Comparison of ENCODE assay signal across 8 cellular contexts in genomic region chr22:43862074-43862881, GRCh38. TPM values are rescaled to one million over a fixed set of nuclear protein-coding genes. Genes with fewer than 3 reads are reported as not detected.
DNase-seq lines count a peak whose midpoint lies in the region; ATAC-seq, FAIRE-seq and TF ChIP-seq lines count a peak whose summit lies in the region.

TSS of gene SULT4A1 (minus strand) at chr22:43862513. CDS start at chr22:43862382, 131 bp downstream.

- H3K4me3 ChIP-seq in H1 (ENCODE audit: extremely low read depth in 1 of 4, insufficient read depth in 2 of 4, low read depth in 3 of 4, low read length in 4 of 4) (peak within 1 kb of the TSS; percentile 47 to 76 (median 61)), neuron (ENCODE audit: low read length) (peak within 1 kb of the TSS; percentile 76)

- peak within 1 kb of the TSS; percentile 10; the same call in 1 of the 2 replicates for H2BK5ac ChIP-seq in H1 (ENCODE audit: low read depth, low read length)

- peaks cover 9% of the 10 kb centered on the region; the same call in 1 of the 2 replicates for H3K23me2 ChIP-seq in H1 (ENCODE audit: low read depth, low read length)

- FAIRE-seq in H1 (lab: Jason Lieb, UNC): no peak

- H2AFZ ChIP-seq in H1 (ENCODE audit: low read length): peak within 1 kb of the TSS; percentile 77; the same call in 1 of the 2 replicates
- H2AFZ ChIP-seq in neuron (ENCODE audit: low read depth, low read length): peak within 1 kb of the TSS; percentile 84

- no peak for TF ChIP-seq RAD21 in H1 (IDR thresholded peaks at IDR 0.05 in 1 of 2, conservative IDR thresholded peaks at IDR 0.05 in 1 of 2; ENCODE audit: low read depth in 2 of 2, low read length in 2 of 2)

- CTCF ChIA-PET in H1 (lab: Charles Lee; ENCODE audit: partially characterized antibody): interaction anchor here (2.0 kb wide), 1 partner anchor 38 kb away, joined by 5 read pairs; no protein-coding TSS in a partner anchor

- H3K23ac ChIP-seq in H1 (ENCODE audit: insufficient read length): no peak within 1 kb of the TSS

- no peaks in the 10 kb centered on the region; a peak in 1 of 8 replicates for H3K36me3 ChIP-seq in H1 (ENCODE audit: control insufficient read depth in 2 of 4, insufficient read depth in 4 of 4, low read length in 3 of 4)
- no peaks in the 10 kb centered on the region for H3K36me3 ChIP-seq in neuron (ENCODE audit: insufficient read depth, low read length)

- WGBS in H1 (ENCODE audit: extremely low coverage in 1 of 2, insufficient coverage in 1 of 2, insufficient read length in 1 of 2, insufficient replicate concordance in 2 of 2, low coverage in 1 of 2, low lambda C conversion rate in 2 of 2, missing lambda C conversion rate in 1 of 2), 2 experiments: 9% methylated on average over 71 of the region's 121 CpGs; no CpG with 5 or more reads in 1 of the 2 experiments

- peak within 1 kb of the TSS; percentile 57 for H3K4ac ChIP-seq in H1 (replicated peaks; ENCODE audit: insufficient read length, low read depth, low read length)

- H3K56ac ChIP-seq in H1 (replicated peaks; ENCODE audit: insufficient read length, low read depth, low read length): no peak within 1 kb of the TSS

- no peak; a peak in 1 of 3 replicates for TF ChIP-seq EP300 in H1 (IDR thresholded peaks at IDR 0.05; ENCODE audit: borderline replicate concordance in 1 of 2, low read depth in 2 of 2, low read length in 2 of 2)

- H3K4me1 ChIP-seq in H1 (replicated peaks in 1 of 4; ENCODE audit: control insufficient read depth in 3 of 4, insufficient read depth in 4 of 4, low read length in 3 of 4) (peaks cover 7 to 22% (median 11%) of the 10 kb centered on the region in 4 experiments), neuron (ENCODE audit: insufficient read depth, low read length) (peaks cover 15% of the 10 kb centered on the region)

- no peak within 1 kb of the TSS for H2BK120ac ChIP-seq in H1 (replicated peaks; ENCODE audit: low read depth, low read length)

- no peak; a peak in 1 of 3 replicates for TF ChIP-seq POLR2A in H1 (IDR thresholded peaks at IDR 0.05; ENCODE audit: control extremely low read depth in 1 of 2, low read depth in 2 of 2, low read length in 2 of 2)

- H2BK15ac ChIP-seq in H1 (ENCODE audit: low read length): peak within 1 kb of the TSS; percentile 99

- no peak within 1 kb of the TSS for H3K27ac ChIP-seq in H1 (ENCODE audit: low read depth, low read length)

- H3K27me3 ChIP-seq in H1 (replicated peaks in 1 of 4; ENCODE audit: control insufficient read depth in 3 of 4, extremely low read depth in 1 of 4, insufficient read depth in 3 of 4, low read length in 3 of 4): no peaks in the 10 kb centered on the region; a peak in 2 of 7 replicates
- H3K27me3 ChIP-seq in neuron (ENCODE audit: insufficient read depth, low read length): no peaks in the 10 kb centered on the region

- peaks cover 13% of the 10 kb centered on the region for H3K79me1 ChIP-seq in H1 (ENCODE audit: low read depth, low read length)

- no peak for ATAC-seq in GM21737 (IDR thresholded peaks at IDR 0.05; ENCODE audit: unreplicated experiment)
- no peak for ATAC-seq in GM21515 (IDR thresholded peaks at IDR 0.05; ENCODE audit: unreplicated experiment)
- no peak for ATAC-seq in GM19328 (IDR thresholded peaks at IDR 0.05; ENCODE audit: unreplicated experiment)
- no peak for ATAC-seq in HG02970 (IDR thresholded peaks at IDR 0.05; ENCODE audit: low FRiP score, unreplicated experiment)

- H2BK20ac ChIP-seq in H1 (ENCODE audit: low read length): no peak within 1 kb of the TSS

- H2AK5ac ChIP-seq in H1 (ENCODE audit: low read depth, low read length): peak within 1 kb of the TSS; percentile 90; the same call in 1 of the 2 replicates

- peak within 1 kb of the TSS; percentile 93 for H4K8ac ChIP-seq in H1 (ENCODE audit: extremely low read depth, insufficient read depth, low read length)

- H4K91ac ChIP-seq in H1 (replicated peaks; ENCODE audit: insufficient read length, low read length): peak within 1 kb of the TSS; percentile 94

- peak within 1 kb of the TSS; percentile 43 to 74 (median 71) for H3K9ac ChIP-seq in H1 (replicated peaks in 1 of 4; ENCODE audit: extremely low read depth in 1 of 4, low read depth in 3 of 4, low read length in 3 of 4)

- POLR2A ChIA-PET in H1 (lab: Charles Lee; ENCODE audit: partially characterized antibody): interaction anchor here (0.6 to 0.8 kb wide), 2 partner anchors 9 to 14 kb away, joined by 3 read pairs; no protein-coding TSS in a partner anchor

- H3K79me2 ChIP-seq in H1 (ENCODE audit: control insufficient read depth in 1 of 2, insufficient read depth in 2 of 2, low read length in 2 of 2): peaks cover 0 to 43% of the 10 kb centered on the region in 2 experiments; a peak in 2 of 4 replicates

- peak within 1 kb of the TSS; percentile 71 to 95 for H3K4me2 ChIP-seq in H1 (ENCODE audit: insufficient read depth in 1 of 2, low read depth in 2 of 2, low read length in 2 of 2)

- no peak for TF ChIP-seq CTCF in H1 (IDR thresholded peaks at IDR 0.05; ENCODE audit: control extremely low read depth in 1 of 3, insufficient read depth in 1 of 3, low read depth in 1 of 3, low read length in 3 of 3)

- H3K18ac ChIP-seq in H1 (ENCODE audit: extremely low read depth, low read length): peak within 1 kb of the TSS; percentile 36

- H4K20me1 ChIP-seq in H1 (replicated peaks in 1 of 2; ENCODE audit: control insufficient read depth in 1 of 2, insufficient read depth in 2 of 2, low read length in 2 of 2): peaks cover 1 to 4% of the 10 kb centered on the region in 2 experiments

- H2BK12ac ChIP-seq in H1 (ENCODE audit: low read depth, low read length): peak within 1 kb of the TSS; percentile 94; the same call in 1 of the 2 replicates

- DNase-seq in DMS53 treated with DMSO at 0.1 percent for 48 hours (lab: John Stamatoyannopoulos, UW; ENCODE audit: unreplicated experiment) (peak; percentile 35), NCI-H2171 (lab: John Stamatoyannopoulos, UW) (peak; percentile 62), H1 (ENCODE audit: low read depth in 1 of 2, low spot score in 2 of 2) (peak in 1 of 2 experiments; percentile 73)

- H3K9me3 ChIP-seq in H1 (ENCODE audit: insufficient read depth in 2 of 2, low read depth in 1 of 2, low read length in 1 of 2) (peaks cover 0 to 3% of the 10 kb centered on the region in 2 experiments; a peak in 1 of 4 replicates), neuron (ENCODE audit: low read length) (peaks cover 9% of the 10 kb centered on the region)

- H4K5ac ChIP-seq in H1 (ENCODE audit: insufficient read length, low read depth, low read length): peak within 1 kb of the TSS; percentile 54

- no peak within 1 kb of the TSS for H3K14ac ChIP-seq in H1 (ENCODE audit: insufficient read length)

TF ChIP-seq in H1, 55 proteins besides CTCF, POLR2A, EP300 and RAD21:
- TF ChIP-seq SRF (IDR thresholded peaks at IDR 0.05; ENCODE audit: low read depth, low read length): no peak
- peak; percentile 31 for TF ChIP-seq ASH2L (IDR thresholded peaks at IDR 0.05; ENCODE audit: low read length)
- no peak for TF ChIP-seq HDAC6 (IDR thresholded peaks at IDR 0.05; ENCODE audit: low read depth, low read length)
- peak; percentile 91 for TF ChIP-seq MAX (IDR thresholded peaks at IDR 0.05)
- peak; percentile 38; the same call in 1 of the 2 replicates for TF ChIP-seq BRCA1 (IDR thresholded peaks at IDR 0.05; ENCODE audit: low read depth, low read length)
- TF ChIP-seq JUN (IDR thresholded peaks at IDR 0.05; ENCODE audit: low read depth, low read length): 0 out of 2 replicates have a peak, but pooled peaks have one; percentile 42
- TF ChIP-seq CBX8 (IDR thresholded peaks at IDR 0.05; ENCODE audit: borderline replicate concordance, low read depth, low read length): no peak
- TF ChIP-seq RFX5 (IDR thresholded peaks at IDR 0.05; ENCODE audit: borderline replicate concordance, low read depth, low read length): no peak
- TF ChIP-seq KDM4A (IDR thresholded peaks at IDR 0.05; ENCODE audit: low read depth, low read length, severe bottlenecking): peak; percentile 72
- TF ChIP-seq E2F6 (IDR thresholded peaks at IDR 0.05): peak; percentile 76
- peak; percentile 91 for TF ChIP-seq JUND (IDR thresholded peaks at IDR 0.05; ENCODE audit: low read length)
- TF ChIP-seq CREB1 (IDR thresholded peaks at IDR 0.05): peak; percentile 95

RNA-seq across cellular contexts. Expression of gene SULT4A1, which starts in this region (rescaled TPM):
- 7.0 and 9.1 TPM in 2 replicates for total RNA-seq in H1 (2021; fragmentation: NEBNext Ultra II Directional; extraction: Animal tissue kit (Norgen Biotek cat#: 25700))
- polyA plus RNA-seq in H1 (2011; rRNA removed): 11.8 and 19.5 TPM in 2 replicates
- 14.9 TPM for polyA plus RNA-seq in H1 (2011; cell fraction: cytosol; rRNA removed)
- polyA plus RNA-seq in H1 (2011; cell fraction: nucleus; rRNA removed): 58.0 TPM
- 11.1 to 14.8 TPM (median 12.3 TPM) in 4 replicates for polyA plus RNA-seq in H1 (2012, experiment 1 of 2)
- 2.7 TPM for polyA plus RNA-seq in H1 (2012, experiment 2 of 2)
- polyA plus RNA-seq in H1 (2013, experiment 1 of 2): 6.9 TPM
- 6.1 TPM for polyA plus RNA-seq in H1 (2013, experiment 2 of 2)
- 5.4 and 5.5 TPM in 2 replicates for polyA minus RNA-seq in H1 (2011; rRNA and poly(A)+ RNA removed)
- polyA minus RNA-seq in H1 (2011; cell fraction: cytosol; rRNA and poly(A)+ RNA removed): 8.1 TPM
- 16.3 TPM for polyA minus RNA-seq in H1 (2011; cell fraction: nucleus; rRNA and poly(A)+ RNA removed)
